In genomic region chr6:34196116-34196832, GRCh38 we compare ENCODE assay signal across 1 cellular context.
TF ChIP-seq lines count a peak whose summit lies in the region.

No MANE protein-coding gene starts in this region.

TF ChIP-seq in HepG2, 621 proteins besides CTCF, POLR2A, EP300 and RAD21 (continued from another document and continues in another):
- TF ChIP-seq HNF1B (CRISPR knock-in tag; IDR thresholded peaks at IDR 0.05) (peak; percentile 86), ARID3A (IDR thresholded peaks at IDR 0.05; ENCODE audit: low read depth, low read length) (no peak), ZNF432 (CRISPR knock-in tag; IDR thresholded peaks at IDR 0.05; ENCODE audit: borderline replicate concordance) (no peak), ZNF251 (CRISPR knock-in tag; IDR thresholded peaks at IDR 0.05) (0 out of 2 replicates have a peak, but pooled peaks have one; percentile 56), XBP1 (CRISPR knock-in tag; IDR thresholded peaks at IDR 0.05) (no peak), THAP7 (CRISPR knock-in tag; IDR thresholded peaks at IDR 0.05) (peak; percentile 57; the same call in 1 of the 2 replicates), ZNF672 (CRISPR knock-in tag; IDR thresholded peaks at IDR 0.05) (0 out of 2 replicates have a peak, but pooled peaks have one; percentile 18), ZNF263 (CRISPR knock-in tag; IDR thresholded peaks at IDR 0.05) (peak; percentile 46; the same call in 1 of the 2 replicates), IRF9 (CRISPR knock-in tag; IDR thresholded peaks at IDR 0.05; ENCODE audit: borderline replicate concordance) (peak; percentile 83; the same call in 1 of the 2 replicates), POGK (CRISPR knock-in tag; conservative IDR thresholded peaks at IDR 0.05) (peak; percentile 72), NFAT5 (CRISPR knock-in tag; IDR thresholded peaks at IDR 0.05) (no peak), ZSCAN29 (CRISPR knock-in tag; conservative IDR thresholded peaks at IDR 0.05) (0 out of 2 replicates have a peak, but pooled peaks have one; percentile 46), ZBTB25 (CRISPR knock-in tag; IDR thresholded peaks at IDR 0.05) (peak; percentile 64; the same call in 1 of the 2 replicates), REL (CRISPR knock-in tag; conservative IDR thresholded peaks at IDR 0.05) (no peak), HNRNPK (IDR thresholded peaks at IDR 0.05; ENCODE audit: low read depth, low read length, poor library complexity, severe bottlenecking) (peak; percentile 7), ZFP36L2 (CRISPR knock-in tag; IDR thresholded peaks at IDR 0.05) (no peak), RXRB (CRISPR knock-in tag; IDR thresholded peaks at IDR 0.05; ENCODE audit: borderline replicate concordance) (peak; percentile 37; the same call in 1 of the 2 replicates), MTF2 (CRISPR knock-in tag; IDR thresholded peaks at IDR 0.05; ENCODE audit: borderline replicate concordance) (peak; percentile 96; the same call in 1 of the 2 replicates), SNAPC5 (CRISPR knock-in tag; IDR thresholded peaks at IDR 0.05; ENCODE audit: borderline replicate concordance) (0 out of 2 replicates have a peak, but pooled peaks have one; percentile 31), FOSL2 (CRISPR knock-in tag; IDR thresholded peaks at IDR 0.05) (peak; percentile 50; the same call in 1 of the 2 replicates), KAT7 (CRISPR knock-in tag; IDR thresholded peaks at IDR 0.05; ENCODE audit: borderline replicate concordance) (no peak), ZZZ3 (CRISPR knock-in tag; IDR thresholded peaks at IDR 0.05; ENCODE audit: borderline replicate concordance) (0 out of 2 replicates have a peak, but pooled peaks have one; percentile 48), ZNF703 (CRISPR knock-in tag; IDR thresholded peaks at IDR 0.05; ENCODE audit: borderline replicate concordance) (no peak), NR0B2 (CRISPR knock-in tag; IDR thresholded peaks at IDR 0.05) (peak; percentile 48), ZNF280D (CRISPR knock-in tag; IDR thresholded peaks at IDR 0.05) (peak; percentile 68; the same call in 1 of the 2 replicates), SPEN (CRISPR knock-in tag; IDR thresholded peaks at IDR 0.05; ENCODE audit: low read depth) (peak; percentile 51; the same call in 1 of the 2 replicates), ZNF660 (CRISPR knock-in tag; IDR thresholded peaks at IDR 0.05; ENCODE audit: borderline replicate concordance, low read depth) (no peak), KDM5B (CRISPR knock-in tag; IDR thresholded peaks at IDR 0.05; ENCODE audit: borderline replicate concordance) (peak; percentile 82; the same call in 1 of the 2 replicates), SNRNP70 (IDR thresholded peaks at IDR 0.05; ENCODE audit: low read depth, low read length) (no peak), SP2 (CRISPR knock-in tag; IDR thresholded peaks at IDR 0.05) (no peak), ELF1 (CRISPR knock-in tag; IDR thresholded peaks at IDR 0.05) (peak; percentile 72), ZNF205 (CRISPR knock-in tag; IDR thresholded peaks at IDR 0.05) (no peak; the same call in 1 of the 2 replicates), MXI1 (IDR thresholded peaks at IDR 0.05; ENCODE audit: borderline replicate concordance, low read depth, low read length) (no peak; the same call in 2 of the 3 replicates), ATAD3A (CRISPR knock-in tag; IDR thresholded peaks at IDR 0.05) (no peak), CAMTA2 (CRISPR knock-in tag; IDR thresholded peaks at IDR 0.05; ENCODE audit: borderline replicate concordance) (0 out of 2 replicates have a peak, but pooled peaks have one; percentile 90), KDM4B (CRISPR knock-in tag; IDR thresholded peaks at IDR 0.05) (peak; percentile 70; the same call in 1 of the 2 replicates), ZNF512B (CRISPR knock-in tag; IDR thresholded peaks at IDR 0.05; ENCODE audit: borderline replicate concordance) (peak; percentile 92; the same call in 1 of the 2 replicates)
